ENCODE assay signal across 22 cellular contexts in genomic region chr2:100238471-100238870, GRCh38.
"Had no signal": no experiment of that assay in that cellular context is flagged by ENCODE, and none has a peak within 500 bp of the region (broad histone marks: within the 10 kb centered on the region; RNA-seq: fewer than 3 reads in every experiment).

No MANE protein-coding gene starts in this region.

- H3K9me3 Mint-ChIP-seq: activated CD4-positive, alpha-beta T cell treated with anti-CD3 and anti-CD28 coated beads, Interleukin-2, amount 10 ng/mL, durations not matched to agents 7 days and 5 days; activated CD8-positive, alpha-beta T cell treated with anti-CD3 and anti-CD28 coated beads for 36 hours; activated naive CD4-positive, alpha-beta T cell treated with anti-CD3 and anti-CD28 coated beads, Interleukin-2, amount 10 ng/mL, durations not matched to agents 7 days and 5 days; mesothelial cell of epicardium; naive thymus-derived CD8-positive, alpha-beta T cell; T-helper 2 cell treated with Interferon-gamma antibody and Interleukin-4, amounts not matched to agents 5 μg/mL and 100 μg/mL, for 36 hours had no signal

- H3K27ac Mint-ChIP-seq: activated CD4-positive, alpha-beta T cell treated with anti-CD3 and anti-CD28 coated beads, Interleukin-2, amount 10 ng/mL, durations not matched to agents 7 days and 5 days; activated CD8-positive, alpha-beta memory T cell treated with anti-CD3 and anti-CD28 coated beads, Interleukin-2, amount 10 ng/mL, durations not matched to agents 7 days and 5 days; activated CD8-positive, alpha-beta T cell treated with anti-CD3 and anti-CD28 coated beads for 36 hours; activated naive CD4-positive, alpha-beta T cell treated with anti-CD3 and anti-CD28 coated beads, Interleukin-2, amount 10 ng/mL, durations not matched to agents 7 days and 5 days; mesothelial cell of epicardium; T-helper 2 cell treated with Interferon-gamma antibody and Interleukin-4, amounts not matched to agents 5 μg/mL and 100 μg/mL, for 36 hours had no signal

- H3K36me3 ChIP-seq: gastroesophageal sphincter, heart right ventricle, left lung, right atrium auricular region, upper lobe of left lung had no signal

- H3K27me3 Mint-ChIP-seq: activated CD4-positive, alpha-beta T cell treated with anti-CD3 and anti-CD28 coated beads, Interleukin-2, amount 10 ng/mL, durations not matched to agents 7 days and 5 days; activated CD8-positive, alpha-beta T cell treated with anti-CD3 and anti-CD28 coated beads for 36 hours; naive thymus-derived CD8-positive, alpha-beta T cell had no signal

- H3K4me3 ChIP-seq: gastroesophageal sphincter, heart right ventricle, left lung, lung, psoas muscle, right atrium auricular region, upper lobe of left lung had no signal

- DNase-seq: activated CD4-positive, alpha-beta T cell treated with anti-CD3 and anti-CD28 coated beads, Interleukin-2, amount 10 ng/mL, durations not matched to agents 7 days and 5 days; activated CD8-positive, alpha-beta memory T cell treated with anti-CD3 and anti-CD28 coated beads, Interleukin-2, amount 10 ng/mL, durations not matched to agents 7 days and 5 days; activated effector memory CD4-positive, alpha-beta T cell treated with anti-CD3 and anti-CD28 coated beads, Interleukin-2, amount 50 U/mL, for 16 hours; activated naive CD4-positive, alpha-beta T cell treated with anti-CD3 and anti-CD28 coated beads, Interleukin-2, amount 10 ng/mL, durations not matched to agents 7 days and 5 days; activated T-cell treated with anti-CD3 and anti-CD28 coated beads for 4 hours; amygdala; cerebellar nuclear complex; cortex of kidney; heart right ventricle; left lung; naive thymus-derived CD8-positive, alpha-beta T cell; psoas muscle; stimulated activated CD4-positive, alpha-beta T cell treated with anti-CD3 and anti-CD28 coated beads, Interleukin-12 subunit alpha, Interleukin-12 subunit beta, amount 100 ng/mL, for 4 hours; stimulated activated CD4-positive, alpha-beta T cell treated with anti-CD3 and anti-CD28 coated beads, Interleukin-4, amount 100 ng/mL, for 4 hours; stimulated activated naive CD8-positive, alpha-beta T cell treated with anti-CD3 and anti-CD28 coated beads, Interleukin-15, Interleukin-2, amounts not matched to agents 100 U/mL and 50 U/mL, for 24 hours had no signal

- H3K9me3 ChIP-seq: gastroesophageal sphincter, heart right ventricle, left lung, psoas muscle, right atrium auricular region, upper lobe of left lung had no signal

- H3K27me3 ChIP-seq: gastroesophageal sphincter, heart right ventricle, left lung, right atrium auricular region, upper lobe of left lung had no signal

- H3K36me3 Mint-ChIP-seq: activated CD8-positive, alpha-beta memory T cell treated with anti-CD3 and anti-CD28 coated beads, Interleukin-2, amount 10 ng/mL, durations not matched to agents 7 days and 5 days; activated naive CD4-positive, alpha-beta T cell treated with anti-CD3 and anti-CD28 coated beads, Interleukin-2, amount 10 ng/mL, durations not matched to agents 7 days and 5 days; mesothelial cell of epicardium; naive thymus-derived CD8-positive, alpha-beta T cell had no signal

- H3K4me3 Mint-ChIP-seq: activated CD4-positive, alpha-beta T cell treated with anti-CD3 and anti-CD28 coated beads, Interleukin-2, amount 10 ng/mL, durations not matched to agents 7 days and 5 days; activated CD8-positive, alpha-beta memory T cell treated with anti-CD3 and anti-CD28 coated beads, Interleukin-2, amount 10 ng/mL, durations not matched to agents 7 days and 5 days; activated CD8-positive, alpha-beta T cell treated with anti-CD3 and anti-CD28 coated beads for 36 hours; activated naive CD4-positive, alpha-beta T cell treated with anti-CD3 and anti-CD28 coated beads, Interleukin-2, amount 10 ng/mL, durations not matched to agents 7 days and 5 days; mesothelial cell of epicardium; naive thymus-derived CD8-positive, alpha-beta T cell; T-helper 2 cell treated with Interferon-gamma antibody and Interleukin-4, amounts not matched to agents 5 μg/mL and 100 μg/mL, for 36 hours had no signal
